8 cellular contexts compared by ENCODE assay signal in genomic region chr9:19379283-19379682, GRCh38. TPM values are rescaled to one million over a fixed set of nuclear protein-coding genes. Genes with fewer than 3 reads are reported as not detected.
DNase-seq lines count a peak whose midpoint lies in the region; ATAC-seq, FAIRE-seq and TF ChIP-seq lines count a peak whose summit lies in the region.

No MANE protein-coding gene starts in this region.

- intact Hi-C loops in adrenal gland (cut with DNase I) (no loop called here), HepG2 (cut with micrococcal nuclease; ENCODE audit: unreplicated experiment) (loop anchor here (5.0 to 10.0 kb wide), 2 partner anchors 147 to 324 kb away; partner anchors contain the start of gene DENND4C), head of caudate nucleus (cut with DNase I) (loop anchor here (10.0 kb wide), 1 partner anchor 324 kb away; no protein-coding TSS in a partner anchor)

- H4K20me1 ChIP-seq in HepG2 (ENCODE audit: insufficient read depth, low read length): peaks cover 32% of the 10 kb centered on the region

- H3K9ac ChIP-seq in HepG2 (ENCODE audit: insufficient read depth, low read depth, low read length): peak overlapping the region; percentile 98

- CTCF ChIA-PET in HepG2 (lab: Yijun Ruan, JAX; ENCODE audit: low intra/inter-chr PET ratio, low total read pairs): no interaction called here

- DNase-seq in activated T-cell treated with anti-CD3 and anti-CD28 coated beads, Interleukin-2, amount 50 U/mL, for 1 hour: peak; percentile 24
- DNase-seq in activated T-cell treated with anti-CD3 and anti-CD28 coated beads for 4 hours (no peak), adrenal gland (no peak), HepG2 (ENCODE audit: low spot score) (no peak), tibial nerve (ENCODE audit: low spot score in 2 of 2) (no peak), left lobe of liver (ENCODE audit: low spot score) (no peak), head of caudate nucleus (no peak), RCC 7860 (ENCODE audit: low spot score) (no peak)

- peak overlapping the region; percentile 85 for H3K4me2 ChIP-seq in HepG2 (ENCODE audit: low read depth, low read length)

- H3K79me2 ChIP-seq in HepG2 (ENCODE audit: insufficient read depth, low read length): peaks cover 32% of the 10 kb centered on the region

- FAIRE-seq in HepG2 (lab: Jason Lieb, UNC): no peak
- no peak for FAIRE-seq in RCC 7860 (lab: Jason Lieb, UNC)

- no peak for TF ChIP-seq RAD21 in HepG2 (CRISPR knock-in tag; IDR thresholded peaks at IDR 0.05)

- in situ Hi-C loops in HepG2 (cut with HindIII; ENCODE audit: extremely low pct_ligation_motif_present, low pct_unique_long_range_greater_than_20kb): no loop called here

- H3K27me3 ChIP-seq in adrenal gland (no peaks in the 10 kb centered on the region), HepG2 (ENCODE audit: control insufficient read depth in 1 of 2, insufficient read depth in 2 of 2, low read length in 2 of 2) (no peaks in the 10 kb centered on the region; a peak in 1 of 5 replicates), tibial nerve (no peaks in the 10 kb centered on the region)

- 1 to 6% (median 4%) methylated on average over 12 of the region's 12 CpGs for WGBS in adrenal gland, 4 donors
- 1% methylated on average over 12 of the region's 12 CpGs for WGBS in HepG2 (ENCODE audit: low lambda C conversion rate)
- 7% methylated on average over 12 of the region's 12 CpGs for whole genome bisulfite sequencing in tibial nerve, 2 donors

- peak overlapping the region; percentile 31 to 79 (median 47) for H3K4me3 ChIP-seq in adrenal gland
- peak overlapping the region; percentile 73 to 98 (median 93) for H3K4me3 ChIP-seq in HepG2 (replicated peaks in 1 of 3; ENCODE audit: insufficient read depth in 1 of 3, low read depth in 2 of 3, low read length in 3 of 3)
- peak overlapping the region; percentile 63 to 82 (median 75) for H3K4me3 ChIP-seq in tibial nerve

- no peak for TF ChIP-seq EP300 in HepG2 (IDR thresholded peaks at IDR 0.05; ENCODE audit: low read depth in 2 of 2, low read length in 2 of 2)
- no peak for TF ChIP-seq EP300 in HepG2 (CRISPR knock-in tag; IDR thresholded peaks at IDR 0.05; ENCODE audit: borderline replicate concordance)
- TF ChIP-seq EP300 in tibial nerve (IDR thresholded peaks at IDR 0.05): no peak

- no peak overlapping the region for H2AFZ ChIP-seq in HepG2 (ENCODE audit: low read length)

- no peaks in the 10 kb centered on the region for H3K9me3 ChIP-seq in adrenal gland (replicated peaks in 1 of 3)
- no peaks in the 10 kb centered on the region for H3K9me3 ChIP-seq in HepG2 (ENCODE audit: low read length)
- no peaks in the 10 kb centered on the region for H3K9me3 ChIP-seq in tibial nerve

- peaks cover 20 to 32% of the 10 kb centered on the region in 2 donors for H3K4me1 ChIP-seq in adrenal gland (replicated peaks in 1 of 2)
- peaks cover 31% of the 10 kb centered on the region for H3K4me1 ChIP-seq in HepG2 (ENCODE audit: insufficient read depth, low read length)
- peaks cover 0 to 30% (median 12%) of the 10 kb centered on the region in 4 donors for H3K4me1 ChIP-seq in tibial nerve

- H3K27ac ChIP-seq in adrenal gland (peak overlapping the region in 4 of 5 donors; percentile 77 to 97 (median 90)), HepG2 (ENCODE audit: extremely low read length, insufficient read depth, low read length) (peak overlapping the region; percentile 91), tibial nerve (peak overlapping the region; percentile 74 to 95 (median 94))

- no peak for ATAC-seq in HepG2
- ATAC-seq in left lobe of liver: no peak

- H3K36me3 ChIP-seq in adrenal gland (replicated peaks in 1 of 2) (peaks cover 0 to 40% of the 10 kb centered on the region in 2 donors), HepG2 (replicated peaks in 1 of 2; ENCODE audit: control insufficient read depth in 1 of 2, insufficient read depth in 2 of 2, low read length in 2 of 2) (peaks cover 10 to 46% of the 10 kb centered on the region in 2 experiments), tibial nerve (peaks cover 0 to 46% (median 0%) of the 10 kb centered on the region in 3 donors)

- no TSS peak for BruUV-seq in HepG2 (replicated peaks; lab: Mats Ljungman, UMichigan)

- POLR2A ChIA-PET in HepG2 (lab: Yijun Ruan, JAX): interaction anchor here (0.8 to 2.3 kb wide), 6 partner anchors 9 to 330 kb away, joined by 3 to 9 read pairs (median 5); partner anchors contain the start of genes ACER2 and RRAGA

- TF ChIP-seq POLR2A in adrenal gland (IDR thresholded peaks at IDR 0.05) (no peak), HepG2 (IDR thresholded peaks at IDR 0.05; ENCODE audit: insufficient read depth in 1 of 2, low read depth in 2 of 2, low read length in 2 of 2) (no peak), tibial nerve (IDR thresholded peaks at IDR 0.05) (no peak)

- TF ChIP-seq CTCF in adrenal gland (IDR thresholded peaks at IDR 0.05) (no peak), HepG2 (CRISPR knock-in tag; IDR thresholded peaks at IDR 0.05) (no peak), tibial nerve (IDR thresholded peaks at IDR 0.05) (no peak)

TF ChIP-seq in HepG2, 621 proteins besides CTCF, POLR2A, EP300 and RAD21 (continues in another document):
- TF ChIP-seq PITX1 (CRISPR knock-in tag; IDR thresholded peaks at IDR 0.05) (no peak), SETDB1 (CRISPR knock-in tag; IDR thresholded peaks at IDR 0.05; ENCODE audit: borderline replicate concordance) (no peak), SP4 (CRISPR knock-in tag; IDR thresholded peaks at IDR 0.05) (no peak), SRSF9 (IDR thresholded peaks at IDR 0.05; ENCODE audit: borderline replicate concordance, insufficient read depth, low read depth, low read length, poor library complexity, severe bottlenecking) (no peak), MAFF (IDR thresholded peaks at IDR 0.05; ENCODE audit: low read depth, low read length) (no peak), RAD51 (IDR thresholded peaks at IDR 0.05; ENCODE audit: borderline replicate concordance) (no peak)

RNA-seq across cellular contexts. Expression of gene RPS6, which starts 0.8 kb away (rescaled TPM):
- total RNA-seq in adrenal gland (1,000 to 10,000 TPM in 6 of 8 donors, 100 to 1,000 TPM in 2; 797 to 1,841 (median 1,459) TPM), HepG2 (2016; rRNA removed; fragmentation: Illumina TruSeq; extraction: Trizol) (2,504 and 3,005 TPM in 2 replicates), tibial nerve (1,000 to 10,000 TPM in 3 of 4 donors, 100 to 1,000 TPM in 1; 864 to 1,599 (median 1,240) TPM), left lobe of liver (528 TPM)
- polyA plus RNA-seq in adrenal gland (1,000 to 10,000 TPM; 2,230 to 3,609 (median 3,214) TPM), HepG2 (2011; rRNA removed) (1,805 and 2,147 TPM in 2 replicates)
- 2,617 and 3,060 TPM in 2 replicates for total RNA-seq in HepG2 (2016; cell fraction: cytosol; rRNA removed; fragmentation: Illumina TruSeq; extraction: Trizol; ENCODE audit: low read depth)
- total RNA-seq in HepG2 (2016; cell fraction: insoluble cytoplasmic fraction; rRNA removed; fragmentation: Illumina TruSeq; extraction: Trizol): 2,526 and 2,975 TPM in 2 replicates
- 5,829 and 6,358 TPM in 2 replicates for total RNA-seq in HepG2 (2016; cell fraction: membrane; rRNA removed; fragmentation: Illumina TruSeq; extraction: Trizol)
- 865 and 963 TPM in 2 replicates for total RNA-seq in HepG2 (2016; cell fraction: nucleus; rRNA removed; fragmentation: Illumina TruSeq; extraction: Trizol)
- 2,011 and 2,382 TPM in 2 replicates for polyA plus RNA-seq in HepG2 (2011; cell fraction: cytosol; rRNA removed)
- polyA plus RNA-seq in HepG2 (2011; cell fraction: nucleus; rRNA removed): 502 and 683 TPM in 2 replicates
- 2,803 and 2,840 TPM in 2 replicates for polyA plus RNA-seq in HepG2 (2012)
- 4,656 and 4,989 TPM in 2 replicates for polyA plus RNA-seq in HepG2 (2016; cell fraction: cytosol; fragmentation: Illumina TruSeq; extraction: Trizol; ENCODE audit: low read depth)
- 3,168 and 3,240 TPM in 2 replicates for polyA plus RNA-seq in HepG2 (2016; cell fraction: insoluble cytoplasmic fraction; fragmentation: Illumina TruSeq; extraction: Trizol; ENCODE audit: low read depth)
- 6,462 and 6,516 TPM in 2 replicates for polyA plus RNA-seq in HepG2 (2016; cell fraction: membrane; fragmentation: Illumina TruSeq; extraction: Trizol; ENCODE audit: low read depth)
- polyA plus RNA-seq in HepG2 (2016; cell fraction: nucleus; fragmentation: Illumina TruSeq; extraction: Trizol; ENCODE audit: insufficient read depth, low read depth): 1,671 and 1,768 TPM in 2 replicates
- polyA minus RNA-seq in HepG2 (2011; rRNA and poly(A)+ RNA removed; ENCODE audit: low replicate concordance): 342 and 505 TPM in 2 replicates
- 433 and 504 TPM in 2 replicates for polyA minus RNA-seq in HepG2 (2011; cell fraction: cytosol; rRNA and poly(A)+ RNA removed)
- 367 and 504 TPM in 2 replicates for polyA minus RNA-seq in HepG2 (2011; cell fraction: nucleus; rRNA and poly(A)+ RNA removed)

RNA-seq across cellular contexts. Expression of gene ACER2, which starts 29.5 kb away (rescaled TPM):
- total RNA-seq in adrenal gland (1 to 10 TPM; 3.5 to 10.0 (median 5.9) TPM), HepG2 (2016; rRNA removed; fragmentation: Illumina TruSeq; extraction: Trizol) (2.1 and 3.4 TPM in 2 replicates), tibial nerve (10 to 100 TPM in 2 of 4 donors, 1 to 10 TPM in 2; 3.8 to 11.7 (median 8.9) TPM), left lobe of liver (2.3 TPM)
- polyA plus RNA-seq in adrenal gland (1 to 10 TPM in 1 of 3 donors, under 1 TPM in 2; 0.24 to 1.3 (median 0.80) TPM), HepG2 (2011; rRNA removed) (1.9 and 2.6 TPM in 2 replicates)
- total RNA-seq in HepG2 (2016; cell fraction: cytosol; rRNA removed; fragmentation: Illumina TruSeq; extraction: Trizol; ENCODE audit: low read depth): 1.2 and 1.5 TPM in 2 replicates
- total RNA-seq in HepG2 (2016; cell fraction: insoluble cytoplasmic fraction; rRNA removed; fragmentation: Illumina TruSeq; extraction: Trizol): 1.9 and 2.6 TPM in 2 replicates
- 0.93 and 1.0 TPM in 2 replicates for total RNA-seq in HepG2 (2016; cell fraction: membrane; rRNA removed; fragmentation: Illumina TruSeq; extraction: Trizol)
- 3.6 and 3.9 TPM in 2 replicates for total RNA-seq in HepG2 (2016; cell fraction: nucleus; rRNA removed; fragmentation: Illumina TruSeq; extraction: Trizol)
- polyA plus RNA-seq in HepG2 (2011; cell fraction: cytosol; rRNA removed): 1.6 and 2.5 TPM in 2 replicates
- polyA plus RNA-seq in HepG2 (2011; cell fraction: nucleus; rRNA removed): 1.7 and 2.5 TPM in 2 replicates
- polyA plus RNA-seq in HepG2 (2012): 0.88 and 0.91 TPM in 2 replicates
- polyA plus RNA-seq in HepG2 (2016; cell fraction: cytosol; fragmentation: Illumina TruSeq; extraction: Trizol; ENCODE audit: low read depth): 0.09 and 0.10 TPM in 2 replicates
- 0.88 and 1.1 TPM in 2 replicates for polyA plus RNA-seq in HepG2 (2016; cell fraction: insoluble cytoplasmic fraction; fragmentation: Illumina TruSeq; extraction: Trizol; ENCODE audit: low read depth)
- polyA plus RNA-seq in HepG2 (2016; cell fraction: membrane; fragmentation: Illumina TruSeq; extraction: Trizol; ENCODE audit: low read depth): 0.19 and 0.26 TPM in 2 replicates
- 4.1 and 4.3 TPM in 2 replicates for polyA plus RNA-seq in HepG2 (2016; cell fraction: nucleus; fragmentation: Illumina TruSeq; extraction: Trizol; ENCODE audit: insufficient read depth, low read depth)
- polyA minus RNA-seq in HepG2 (2011; rRNA and poly(A)+ RNA removed; ENCODE audit: low replicate concordance): 10.2 and 11.3 TPM in 2 replicates
- 3.8 and 6.3 TPM in 2 replicates for polyA minus RNA-seq in HepG2 (2011; cell fraction: cytosol; rRNA and poly(A)+ RNA removed)
- polyA minus RNA-seq in HepG2 (2011; cell fraction: nucleus; rRNA and poly(A)+ RNA removed): 2.7 and 4.1 TPM in 2 replicates

Comparison
In these comparisons a context has a peak if more than half of its experiments do, and no peak if none do; other contexts are left out.
1. intact Hi-C loops: an anchor here in HepG2 (5.0 to 10.0 kb wide) and head of caudate nucleus (10.0 kb wide); none called in adrenal gland.